Comparison of ENCODE assay signal across 1 cellular context in genomic region chr20:59005523-59006166, GRCh38.
TF ChIP-seq lines count a peak whose summit lies in the region.

No MANE protein-coding gene starts in this region.

TF ChIP-seq in GM23338, 12 proteins besides CTCF, POLR2A, EP300 and RAD21 (continued from another document):
- TF ChIP-seq, protein P1, sequence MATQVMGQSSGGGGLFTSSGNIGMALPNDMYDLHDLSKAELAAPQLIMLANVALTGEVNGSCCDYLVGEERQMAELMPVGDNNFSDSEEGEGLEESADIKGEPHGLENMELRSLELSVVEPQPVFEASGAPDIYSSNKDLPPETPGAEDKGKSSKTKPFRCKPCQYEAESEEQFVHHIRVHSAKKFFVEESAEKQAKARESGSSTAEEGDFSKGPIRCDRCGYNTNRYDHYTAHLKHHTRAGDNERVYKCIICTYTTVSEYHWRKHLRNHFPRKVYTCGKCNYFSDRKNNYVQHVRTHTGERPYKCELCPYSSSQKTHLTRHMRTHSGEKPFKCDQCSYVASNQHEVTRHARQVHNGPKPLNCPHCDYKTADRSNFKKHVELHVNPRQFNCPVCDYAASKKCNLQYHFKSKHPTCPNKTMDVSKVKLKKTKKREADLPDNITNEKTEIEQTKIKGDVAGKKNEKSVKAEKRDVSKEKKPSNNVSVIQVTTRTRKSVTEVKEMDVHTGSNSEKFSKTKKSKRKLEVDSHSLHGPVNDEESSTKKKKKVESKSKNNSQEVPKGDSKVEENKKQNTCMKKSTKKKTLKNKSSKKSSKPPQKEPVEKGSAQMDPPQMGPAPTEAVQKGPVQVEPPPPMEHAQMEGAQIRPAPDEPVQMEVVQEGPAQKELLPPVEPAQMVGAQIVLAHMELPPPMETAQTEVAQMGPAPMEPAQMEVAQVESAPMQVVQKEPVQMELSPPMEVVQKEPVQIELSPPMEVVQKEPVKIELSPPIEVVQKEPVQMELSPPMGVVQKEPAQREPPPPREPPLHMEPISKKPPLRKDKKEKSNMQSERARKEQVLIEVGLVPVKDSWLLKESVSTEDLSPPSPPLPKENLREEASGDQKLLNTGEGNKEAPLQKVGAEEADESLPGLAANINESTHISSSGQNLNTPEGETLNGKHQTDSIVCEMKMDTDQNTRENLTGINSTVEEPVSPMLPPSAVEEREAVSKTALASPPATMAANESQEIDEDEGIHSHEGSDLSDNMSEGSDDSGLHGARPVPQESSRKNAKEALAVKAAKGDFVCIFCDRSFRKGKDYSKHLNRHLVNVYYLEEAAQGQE (IDR thresholded peaks at IDR 0.05; ENCODE audit: unreplicated experiment) = no peak
- TF ChIP-seq EZH2phosphoT487 (IDR thresholded peaks at IDR 0.05; ENCODE audit: unreplicated experiment) (no peak), ETS1 (IDR thresholded peaks at IDR 0.05) (no peak), NANOG (IDR thresholded peaks at IDR 0.05; ENCODE audit: borderline replicate concordance) (no peak), JUNB (IDR thresholded peaks at IDR 0.05; ENCODE audit: unreplicated experiment) (no peak)
- TF ChIP-seq, protein P2, sequence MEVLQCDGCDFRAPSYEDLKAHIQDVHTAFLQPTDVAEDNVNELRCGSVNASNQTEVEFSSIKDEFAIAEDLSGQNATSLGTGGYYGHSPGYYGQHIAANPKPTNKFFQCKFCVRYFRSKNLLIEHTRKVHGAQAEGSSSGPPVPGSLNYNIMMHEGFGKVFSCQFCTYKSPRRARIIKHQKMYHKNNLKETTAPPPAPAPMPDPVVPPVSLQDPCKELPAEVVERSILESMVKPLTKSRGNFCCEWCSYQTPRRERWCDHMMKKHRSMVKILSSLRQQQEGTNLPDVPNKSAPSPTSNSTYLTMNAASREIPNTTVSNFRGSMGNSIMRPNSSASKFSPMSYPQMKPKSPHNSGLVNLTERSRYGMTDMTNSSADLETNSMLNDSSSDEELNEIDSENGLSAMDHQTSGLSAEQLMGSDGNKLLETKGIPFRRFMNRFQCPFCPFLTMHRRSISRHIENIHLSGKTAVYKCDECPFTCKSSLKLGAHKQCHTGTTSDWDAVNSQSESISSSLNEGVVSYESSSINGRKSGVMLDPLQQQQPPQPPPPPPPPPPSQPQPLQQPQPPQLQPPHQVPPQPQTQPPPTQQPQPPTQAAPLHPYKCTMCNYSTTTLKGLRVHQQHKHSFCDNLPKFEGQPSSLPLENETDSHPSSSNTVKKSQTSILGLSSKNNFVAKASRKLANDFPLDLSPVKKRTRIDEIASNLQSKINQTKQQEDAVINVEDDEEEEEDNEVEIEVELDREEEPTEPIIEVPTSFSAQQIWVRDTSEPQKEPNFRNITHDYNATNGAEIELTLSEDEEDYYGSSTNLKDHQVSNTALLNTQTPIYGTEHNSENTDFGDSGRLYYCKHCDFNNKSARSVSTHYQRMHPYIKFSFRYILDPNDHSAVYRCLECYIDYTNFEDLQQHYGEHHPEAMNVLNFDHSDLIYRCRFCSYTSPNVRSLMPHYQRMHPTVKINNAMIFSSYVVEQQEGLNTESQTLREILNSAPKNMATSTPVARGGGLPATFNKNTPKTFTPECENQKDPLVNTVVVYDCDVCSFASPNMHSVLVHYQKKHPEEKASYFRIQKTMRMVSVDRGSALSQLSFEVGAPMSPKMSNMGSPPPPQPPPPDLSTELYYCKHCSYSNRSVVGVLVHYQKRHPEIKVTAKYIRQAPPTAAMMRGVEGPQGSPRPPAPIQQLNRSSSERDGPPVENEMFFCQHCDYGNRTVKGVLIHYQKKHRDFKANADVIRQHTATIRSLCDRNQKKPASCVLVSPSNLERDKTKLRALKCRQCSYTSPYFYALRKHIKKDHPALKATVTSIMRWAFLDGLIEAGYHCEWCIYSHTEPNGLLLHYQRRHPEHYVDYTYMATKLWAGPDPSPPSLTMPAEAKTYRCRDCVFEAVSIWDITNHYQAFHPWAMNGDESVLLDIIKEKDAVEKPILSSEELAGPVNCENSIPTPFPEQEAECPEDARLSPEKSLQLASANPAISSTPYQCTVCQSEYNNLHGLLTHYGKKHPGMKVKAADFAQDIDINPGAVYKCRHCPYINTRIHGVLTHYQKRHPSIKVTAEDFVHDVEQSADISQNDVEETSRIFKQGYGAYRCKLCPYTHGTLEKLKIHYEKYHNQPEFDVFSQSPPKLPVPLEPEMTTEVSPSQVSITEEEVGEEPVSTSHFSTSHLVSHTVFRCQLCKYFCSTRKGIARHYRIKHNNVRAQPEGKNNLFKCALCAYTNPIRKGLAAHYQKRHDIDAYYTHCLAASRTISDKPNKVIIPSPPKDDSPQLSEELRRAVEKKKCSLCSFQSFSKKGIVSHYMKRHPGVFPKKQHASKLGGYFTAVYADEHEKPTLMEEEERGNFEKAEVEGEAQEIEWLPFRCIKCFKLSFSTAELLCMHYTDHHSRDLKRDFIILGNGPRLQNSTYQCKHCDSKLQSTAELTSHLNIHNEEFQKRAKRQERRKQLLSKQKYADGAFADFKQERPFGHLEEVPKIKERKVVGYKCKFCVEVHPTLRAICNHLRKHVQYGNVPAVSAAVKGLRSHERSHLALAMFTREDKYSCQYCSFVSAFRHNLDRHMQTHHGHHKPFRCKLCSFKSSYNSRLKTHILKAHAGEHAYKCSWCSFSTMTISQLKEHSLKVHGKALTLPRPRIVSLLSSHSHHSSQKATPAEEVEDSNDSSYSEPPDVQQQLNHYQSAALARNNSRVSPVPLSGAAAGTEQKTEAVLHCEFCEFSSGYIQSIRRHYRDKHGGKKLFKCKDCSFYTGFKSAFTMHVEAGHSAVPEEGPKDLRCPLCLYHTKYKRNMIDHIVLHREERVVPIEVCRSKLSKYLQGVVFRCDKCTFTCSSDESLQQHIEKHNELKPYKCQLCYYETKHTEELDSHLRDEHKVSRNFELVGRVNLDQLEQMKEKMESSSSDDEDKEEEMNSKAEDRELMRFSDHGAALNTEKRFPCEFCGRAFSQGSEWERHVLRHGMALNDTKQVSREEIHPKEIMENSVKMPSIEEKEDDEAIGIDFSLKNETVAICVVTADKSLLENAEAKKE (CRISPR knock-in tag; IDR thresholded peaks at IDR 0.05) = no peak
